ENCODE assay signal across 21 cellular contexts in the genomic region with DNA sequence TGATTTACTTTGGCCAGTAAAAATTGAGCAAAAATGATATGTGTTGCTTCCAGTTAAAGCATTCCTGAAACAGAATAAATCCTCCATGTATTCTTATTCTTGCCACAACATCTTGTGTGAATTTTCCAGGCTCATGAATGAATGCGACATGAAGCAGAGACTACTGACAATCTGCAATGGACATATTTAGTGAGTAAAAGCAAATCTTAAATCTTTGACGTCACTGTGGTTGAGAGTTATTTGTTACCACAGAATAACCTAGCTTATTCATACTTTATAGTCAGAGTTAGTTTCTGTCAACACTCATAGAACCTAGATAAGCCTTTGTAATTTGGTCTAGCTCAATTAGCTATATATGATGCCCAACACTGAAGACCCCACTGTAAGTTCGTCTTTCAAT.
"Had no signal": no experiment of that assay in that cellular context is flagged by ENCODE, and none has a peak within 500 bp of the region (broad histone marks: within the 10 kb centered on the region; RNA-seq: fewer than 3 reads in every experiment).

No MANE protein-coding gene starts in this region.

- H3K4me1 ChIP-seq: gastroesophageal sphincter, pancreas had no signal

- H3K4me1 Mint-ChIP-seq: endodermal cell, naive B cell, nephron had no signal

- H3K27me3 Mint-ChIP-seq: naive B cell, progenitor cell of endocrine pancreas had no signal

- DNase-seq: effector CD4-positive, alpha-beta T cell; endodermal cell; erythroblast; foreskin fibroblast; glutamatergic neuron; left colon; left ventricle myocardium superior; mesenchymal stem cell; naive B cell; occipital lobe; pancreas; right cardiac atrium; stimulated activated CD4-positive, alpha-beta T cell treated with anti-CD3 and anti-CD28 coated beads, Interleukin-2, amount 100 ng/mL, for 48 hours; stimulated activated naive CD4-positive, alpha-beta T cell treated with Interleukin-2 at 50 U/mL for 16 hours; trophoblast cell had no signal

- H3K4me3 ChIP-seq: coronary artery, gastroesophageal sphincter, lung, pancreas, smooth muscle cell had no signal

- H3K9me3 ChIP-seq: gastroesophageal sphincter, pancreas had no signal

- ATAC-seq: gastroesophageal sphincter, left colon, left ventricle myocardium superior, pancreas, right cardiac atrium had no signal

- H3K9me3 Mint-ChIP-seq: endodermal cell, nephron had no signal

- H3K36me3 Mint-ChIP-seq: naive B cell had no signal

- H3K27ac ChIP-seq: coronary artery, gastroesophageal sphincter, pancreas had no signal

- H3K4me3 Mint-ChIP-seq: endodermal cell, naive B cell, nephron had no signal

- H3K4me2 ChIP-seq: smooth muscle cell had no signal

- H3K27ac Mint-ChIP-seq: endodermal cell, naive B cell, nephron, progenitor cell of endocrine pancreas had no signal

- H3K27me3 ChIP-seq: gastroesophageal sphincter, pancreas had no signal

- H3K36me3 ChIP-seq: gastroesophageal sphincter, pancreas had no signal
